24 cellular contexts compared by ENCODE assay signal in genomic region chr10:44173558-44173894, GRCh38.
DNase-seq lines count a peak whose midpoint lies in the region; ATAC-seq and TF ChIP-seq lines count a peak whose summit lies in the region.
"Had no signal": no experiment of that assay in that cellular context is flagged by ENCODE, and none has a peak within 500 bp of the region (broad histone marks: within the 10 kb centered on the region; RNA-seq: fewer than 3 reads in every experiment).

No MANE protein-coding gene starts in this region.

- intact Hi-C loops in IMR-90 (cut with micrococcal nuclease), result no loop called here
- intact Hi-C loops in left colon (cut with DNase I, micrococcal nuclease), result no loop called here

- H3K4me1 Mint-ChIP-seq in T-helper 2 cell treated with Interferon-gamma antibody and Interleukin-4, amounts not matched to agents 5 μg/mL and 100 μg/mL, for 36 hours (ENCODE audit: low read depth), result no peaks in the 10 kb centered on the region
- H3K4me1 Mint-ChIP-seq: activated B cell treated with CpG ODN at 0.5 μM for 24 hours had no signal

- H3K27me3 ChIP-seq in IMR-90 (ENCODE audit: control insufficient read depth, insufficient read depth, low read length), result peaks cover 16% of the 10 kb centered on the region
- H3K27me3 ChIP-seq in neuronal stem cell (ENCODE audit: control insufficient read depth in 3 of 3, insufficient read depth in 3 of 3, low read depth in 1 of 3, low read length in 3 of 3), result no peaks in the 10 kb centered on the region
- H3K27me3 ChIP-seq: heart left ventricle had no signal

- no peak overlapping the region for H2BK5ac ChIP-seq in IMR-90 (ENCODE audit: low read depth, low read length, poor library complexity, severe bottlenecking)
- H2BK5ac ChIP-seq in neuronal stem cell (ENCODE audit: low read length), result no peak overlapping the region

- H2AK9ac ChIP-seq in IMR-90 (replicated peaks; ENCODE audit: low read depth, low read length, poor library complexity), result peak overlapping the region; percentile 19

- H3K36me3 ChIP-seq in IMR-90 (ENCODE audit: control insufficient read depth, insufficient read depth, low read length) (no peaks in the 10 kb centered on the region), neuronal stem cell (replicated peaks in 1 of 2; ENCODE audit: control insufficient read depth in 2 of 2, insufficient read depth in 2 of 2, low read length in 2 of 2) (no peaks in the 10 kb centered on the region)
- H3K36me3 ChIP-seq: heart left ventricle had no signal

- H2BK120ac ChIP-seq in IMR-90 (ENCODE audit: low read depth, low read length) (no peak overlapping the region), neuronal stem cell (ENCODE audit: low read depth, low read length) (no peak overlapping the region)

- H3K9me1 ChIP-seq in IMR-90 (ENCODE audit: insufficient read depth, low read length), result no peaks in the 10 kb centered on the region

- no peaks in the 10 kb centered on the region for H3K9me3 Mint-ChIP-seq in T-helper 2 cell treated with Interferon-gamma antibody and Interleukin-4, amounts not matched to agents 5 μg/mL and 100 μg/mL, for 36 hours
- H3K9me3 Mint-ChIP-seq: activated B cell treated with CpG ODN at 0.5 μM for 24 hours; activated naive CD4-positive, alpha-beta T cell treated with anti-CD3 and anti-CD28 coated beads, Interleukin-2, amount 50 U/mL, for 72 hours; activated T-helper 1 cell treated with anti-CD3 and anti-CD28 coated beads, Interleukin-12 subunit alpha, Interleukin-12 subunit beta, Interleukin-2, Interleukin-4 antibody, amounts not matched to agents 30 ng/mL and 10 ng/mL and 1 ng/mL, durations not matched to agents 14 hours and 24 hours and 36 hours; natural killer cell treated with Interleukin-12 subunit alpha and Interleukin-12 subunit beta and Interleukin-15 and Interleukin-18, amount 100 ng/mL, for 72 hours had no signal

- DNase-seq in AG10803 (ENCODE audit: low read depth), result peak; percentile 33
- DNase-seq in IMR-90, result peak; percentile 52
- DNase-seq in fibroblast of peridontal ligament (ENCODE audit: extremely low read depth), result peak; percentile 32
- no peak for DNase-seq in neuronal stem cell (ENCODE audit: low spot score)
- no peak for DNase-seq in activated naive CD4-positive, alpha-beta T cell treated with anti-CD3 and anti-CD28 coated beads, Interleukin-2, amount 50 U/mL, for 16 hours
- no peak for DNase-seq in left colon
- DNase-seq in T-helper 2 cell treated with Interferon-gamma antibody and Interleukin-4, amounts not matched to agents 5 μg/mL and 100 μg/mL, for 36 hours (ENCODE audit: low spot score), result no peak
- DNase-seq in anterior cingulate cortex (lab: John Stamatoyannopoulos, UW), result no peak
- DNase-seq: activated B cell treated with CpG ODN at 0.5 μM for 24 hours; activated CD4-positive, alpha-beta T cell treated with anti-CD3 and anti-CD28 coated beads, Interleukin-2, amount 50 U/mL, for 4 hours; cerebellar nuclear complex; foreskin fibroblast; heart left ventricle; left ventricle myocardium superior; MM.1S; NCI-H1417 treated with DMSO at 0.1 percent for 48 hours; NCI-H446 treated with DMSO at 0.1 percent for 48 hours; psoas muscle; Right ventricle myocardium superior; SW 1271 had no signal

- no peak overlapping the region for H4K5ac ChIP-seq in IMR-90 (ENCODE audit: low read depth, low read length)

- POLR2A ChIA-PET in IMR-90 (lab: Charles Lee; ENCODE audit: unreplicated experiment), result no interaction called here

- no peak overlapping the region; the same call in 1 of the 2 replicates for H3K4me2 ChIP-seq in IMR-90 (ENCODE audit: low read depth, low read length)
- H3K4me2 ChIP-seq in neuronal stem cell (ENCODE audit: insufficient read depth, low read length, poor library complexity, severe bottlenecking), result no peak overlapping the region

- H3K9ac ChIP-seq in IMR-90 (ENCODE audit: low read depth, low read length) (no peak overlapping the region), neuronal stem cell (ENCODE audit: low read depth, low read length, poor library complexity) (no peak overlapping the region)

- no peak for TF ChIP-seq RAD21 in IMR-90 (IDR thresholded peaks at IDR 0.05; ENCODE audit: low read length)

- H3K36me3 Mint-ChIP-seq in T-helper 2 cell treated with Interferon-gamma antibody and Interleukin-4, amounts not matched to agents 5 μg/mL and 100 μg/mL, for 36 hours (ENCODE audit: low read depth), result no peaks in the 10 kb centered on the region
- H3K36me3 Mint-ChIP-seq: activated naive CD4-positive, alpha-beta T cell treated with anti-CD3 and anti-CD28 coated beads, Interleukin-2, amount 50 U/mL, for 72 hours; natural killer cell treated with Interleukin-12 subunit alpha and Interleukin-12 subunit beta and Interleukin-15 and Interleukin-18, amount 100 ng/mL, for 72 hours had no signal

- H3K4me1 ChIP-seq in IMR-90 (ENCODE audit: control insufficient read depth, insufficient read depth, low read length), result peaks cover 4% of the 10 kb centered on the region
- H3K4me1 ChIP-seq in neuronal stem cell (ENCODE audit: control insufficient read depth in 2 of 2, insufficient read depth in 1 of 2, low read depth in 1 of 2, low read length in 2 of 2), result peaks cover 0 to 7% of the 10 kb centered on the region in 2 donors
- H3K4me1 ChIP-seq: psoas muscle had no signal

- no peak overlapping the region for H3K56ac ChIP-seq in IMR-90 (ENCODE audit: extremely low read depth, insufficient read depth, low read length)

- in situ Hi-C loops in IMR-90 (cut with MboI; ENCODE audit: low sequenced_read_pairs), result no loop called here

- H3K23ac ChIP-seq in IMR-90 (ENCODE audit: low read depth, low read length), result no peak overlapping the region
- no peak overlapping the region for H3K23ac ChIP-seq in neuronal stem cell (ENCODE audit: low read depth, low read length, poor library complexity)

- H3K27ac Mint-ChIP-seq in T-helper 2 cell treated with Interferon-gamma antibody and Interleukin-4, amounts not matched to agents 5 μg/mL and 100 μg/mL, for 36 hours, result no peak overlapping the region
- H3K27ac Mint-ChIP-seq: activated B cell treated with CpG ODN at 0.5 μM for 24 hours; activated naive CD4-positive, alpha-beta T cell treated with anti-CD3 and anti-CD28 coated beads, Interleukin-2, amount 50 U/mL, for 72 hours; activated T-helper 1 cell treated with anti-CD3 and anti-CD28 coated beads, Interleukin-12 subunit alpha, Interleukin-12 subunit beta, Interleukin-2, Interleukin-4 antibody, amounts not matched to agents 30 ng/mL and 10 ng/mL and 1 ng/mL, durations not matched to agents 14 hours and 24 hours and 36 hours; natural killer cell treated with Interleukin-12 subunit alpha and Interleukin-12 subunit beta and Interleukin-15 and Interleukin-18, amount 100 ng/mL, for 72 hours had no signal

- H2AFZ ChIP-seq in IMR-90 (replicated peaks; ENCODE audit: low read length, poor library complexity) (peak overlapping the region; percentile 64), neuronal stem cell (ENCODE audit: low read length) (no peak overlapping the region)

- WGBS in IMR-90 (ENCODE audit: extremely low coverage in 2 of 2, insufficient read length in 1 of 2), 2 experiments, result 17% methylated on average over 1 of the region's 4 CpGs; no CpG with 5 or more reads in 1 of the 2 experiments
- no CpG with 5 or more reads among the region's 4 CpGs for WGBS in neuronal stem cell (ENCODE audit: extremely low coverage in 2 of 2, insufficient read length in 2 of 2, insufficient replicate concordance in 1 of 2), 2 donors

- H4K91ac ChIP-seq in IMR-90 (ENCODE audit: insufficient read depth, low read depth, low read length) (no peak overlapping the region), neuronal stem cell (ENCODE audit: low read depth, low read length, poor library complexity) (no peak overlapping the region)

- H3K9me3 ChIP-seq in IMR-90 (ENCODE audit: control insufficient read depth, insufficient read depth, low read length) (no peaks in the 10 kb centered on the region), neuronal stem cell (replicated peaks in 1 of 2; ENCODE audit: control insufficient read depth in 2 of 2, insufficient read depth in 1 of 2, low read depth in 1 of 2, low read length in 2 of 2) (no peaks in the 10 kb centered on the region)
- H3K9me3 ChIP-seq: heart left ventricle, psoas muscle had no signal

- no TSS peak for BruUV-seq in IMR-90 (replicated peaks; lab: Mats Ljungman, UMichigan)

- H4K20me1 ChIP-seq in IMR-90 (ENCODE audit: insufficient read depth, low read length), result no peaks in the 10 kb centered on the region

- CTCF ChIA-PET in IMR-90 (lab: Yijun Ruan, JAX), result no interaction called here

- H3K4me3 Mint-ChIP-seq in T-helper 2 cell treated with Interferon-gamma antibody and Interleukin-4, amounts not matched to agents 5 μg/mL and 100 μg/mL, for 36 hours, result no peak overlapping the region
- H3K4me3 Mint-ChIP-seq: activated B cell treated with CpG ODN at 0.5 μM for 24 hours; activated T-helper 1 cell treated with anti-CD3 and anti-CD28 coated beads, Interleukin-12 subunit alpha, Interleukin-12 subunit beta, Interleukin-2, Interleukin-4 antibody, amounts not matched to agents 30 ng/mL and 10 ng/mL and 1 ng/mL, durations not matched to agents 14 hours and 24 hours and 36 hours; natural killer cell treated with Interleukin-12 subunit alpha and Interleukin-12 subunit beta and Interleukin-15 and Interleukin-18, amount 100 ng/mL, for 72 hours had no signal

- TF ChIP-seq CTCF in AG10803 (conservative IDR thresholded peaks at IDR 0.05; ENCODE audit: low read length) (no peak), IMR-90 (conservative IDR thresholded peaks at IDR 0.05; ENCODE audit: low read depth, low read length) (no peak)

- H4K8ac ChIP-seq in IMR-90 (ENCODE audit: low read depth in 2 of 2, low read length in 2 of 2), result no peak overlapping the region
- H4K8ac ChIP-seq in neuronal stem cell (ENCODE audit: low read depth, low read length), result no peak overlapping the region

- H3K79me1 ChIP-seq in IMR-90 (ENCODE audit: low read depth in 1 of 2, low read length in 2 of 2) (no peaks in the 10 kb centered on the region), neuronal stem cell (ENCODE audit: low read depth, low read length) (no peaks in the 10 kb centered on the region)

- TF ChIP-seq POLR2A in IMR-90 (IDR thresholded peaks at IDR 0.05; ENCODE audit: low read depth, low read length), result no peak

- H2AK5ac ChIP-seq in IMR-90 (ENCODE audit: low read depth, low read length), result no peak overlapping the region
- no peak overlapping the region for H2AK5ac ChIP-seq in neuronal stem cell (ENCODE audit: low read depth, low read length)

- H2BK20ac ChIP-seq in IMR-90 (ENCODE audit: low read depth, low read length), result no peak overlapping the region

- H3K4ac ChIP-seq in IMR-90 (ENCODE audit: low read depth, low read length) (no peak overlapping the region), neuronal stem cell (ENCODE audit: low read length) (no peak overlapping the region)

- H2BK15ac ChIP-seq in IMR-90 (ENCODE audit: low read depth, low read length) (no peak overlapping the region), neuronal stem cell (ENCODE audit: low read length) (no peak overlapping the region)

- H3K18ac ChIP-seq in IMR-90 (ENCODE audit: low read depth, low read length), result no peak overlapping the region
- H3K18ac ChIP-seq in neuronal stem cell (ENCODE audit: low read length), result peak overlapping the region; percentile 46

- H3K27me3 Mint-ChIP-seq in T-helper 2 cell treated with Interferon-gamma antibody and Interleukin-4, amounts not matched to agents 5 μg/mL and 100 μg/mL, for 36 hours (ENCODE audit: low read depth), result no peaks in the 10 kb centered on the region
- H3K27me3 Mint-ChIP-seq: activated B cell treated with CpG ODN at 0.5 μM for 24 hours had no signal

- ATAC-seq in IMR-90 (ENCODE audit: low read depth) (peak; percentile 90), left colon (no peak)
- ATAC-seq: activated naive CD4-positive, alpha-beta T cell treated with anti-CD3 and anti-CD28 coated beads, Interleukin-2, amount 50 U/mL, for 72 hours; psoas muscle had no signal

- H3K4me3 ChIP-seq in AG10803 (ENCODE audit: low read length) (no peak overlapping the region), IMR-90 (ENCODE audit: insufficient read depth, low read depth, low read length) (no peak overlapping the region), neuronal stem cell (ENCODE audit: low read length in 2 of 2) (no peak overlapping the region)
- H3K4me3 ChIP-seq: heart left ventricle, psoas muscle, smooth muscle cell had no signal

- no peak overlapping the region for H3K14ac ChIP-seq in IMR-90 (replicated peaks; ENCODE audit: low read depth, low read length)
- no peak overlapping the region for H3K14ac ChIP-seq in neuronal stem cell (ENCODE audit: low read length)

- H2BK12ac ChIP-seq in neuronal stem cell (ENCODE audit: low read length), result no peak overlapping the region

- H3K27ac ChIP-seq in IMR-90 (ENCODE audit: insufficient read depth, low read length), result no peak overlapping the region
- no peak overlapping the region for H3K27ac ChIP-seq in neuronal stem cell (replicated peaks; ENCODE audit: low read length)
- H3K27ac ChIP-seq: heart left ventricle, psoas muscle had no signal

- dilution Hi-C loops in IMR-90 (cut with HindIII; ENCODE audit: low sequenced_read_pairs, unreplicated experiment), result no loop called here

Comparison
In these comparisons a context has a peak if more than half of its experiments do, and no peak if none do; other contexts are left out.
1. DNase-seq: peak in AG10803 (single experiment), IMR-90 (single experiment) and fibroblast of peridontal ligament (single experiment); none in neuronal stem cell (single experiment), activated naive CD4-positive, alpha-beta T cell treated with anti-CD3 and anti-CD28 coated beads, Interleukin-2, amount 50 U/mL, for 16 hours (single experiment), left colon (0 of 2), T-helper 2 cell treated with Interferon-gamma antibody and Interleukin-4, amounts not matched to agents 5 μg/mL and 100 μg/mL, for 36 hours (single experiment) and anterior cingulate cortex (0 of 58).